In the genomic region with DNA sequence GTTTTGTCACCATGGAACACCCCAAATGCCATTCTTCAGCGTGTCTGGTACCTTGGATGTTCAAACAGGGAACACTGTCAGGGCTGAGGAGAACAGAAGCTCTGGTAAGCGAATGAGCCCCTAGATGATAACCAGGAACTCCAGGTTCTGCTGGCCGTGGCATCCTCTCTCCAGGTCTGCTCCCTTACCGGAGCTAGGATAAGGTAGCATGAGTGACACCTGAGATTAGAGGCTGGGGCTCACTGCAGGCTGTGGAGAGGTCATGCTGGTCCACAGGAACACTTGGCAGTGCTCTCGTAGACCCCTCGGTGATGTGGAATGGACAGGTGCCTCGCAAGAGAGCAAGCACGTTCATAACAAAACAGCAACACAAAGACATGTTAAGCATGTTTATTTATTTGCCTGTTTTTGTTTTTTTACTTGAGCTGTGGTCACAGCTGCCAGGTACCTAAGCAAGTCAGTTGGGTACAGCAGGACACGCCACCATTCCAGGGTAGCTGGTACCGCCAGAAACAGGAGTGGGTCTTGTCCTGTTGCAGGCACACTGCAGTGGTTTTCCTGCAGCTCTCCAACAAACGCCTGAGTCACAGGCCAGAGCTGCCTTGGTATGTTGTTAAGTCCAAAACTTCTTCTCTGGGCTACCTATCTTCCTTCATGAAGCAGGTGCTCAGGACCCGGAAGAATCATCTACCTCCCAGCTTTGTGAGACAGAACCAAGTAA, we compare ENCODE assay signal across 1 cellular context.
TF ChIP-seq lines count a peak whose summit lies in the region.

No MANE protein-coding gene starts in this region.

TF ChIP-seq in WTC11, 78 proteins besides CTCF, POLR2A, EP300 and RAD21 (continued from another document):
- TF ChIP-seq ZNF281 (CRISPR knock-in tag; IDR thresholded peaks at IDR 0.05) (no peak), RELA (CRISPR knock-in tag; IDR thresholded peaks at IDR 0.05; ENCODE audit: borderline replicate concordance) (no peak), NFE2L1 (CRISPR knock-in tag; IDR thresholded peaks at IDR 0.05) (no peak), TP53 (CRISPR knock-in tag; IDR thresholded peaks at IDR 0.05) (no peak), ZNF317 (CRISPR knock-in tag; IDR thresholded peaks at IDR 0.05; ENCODE audit: borderline replicate concordance, low read depth) (no peak), ATF1 (CRISPR knock-in tag; IDR thresholded peaks at IDR 0.05) (no peak)
